ENCODE assay signal across 1 cellular context in genomic region chr7:76317782-76318487, GRCh38.
A peak's percentile ranks its signal among the peaks of the same experiment; 100 is the strongest.
TF ChIP-seq lines count a peak whose summit lies in the region.

No MANE protein-coding gene starts in this region.

TF ChIP-seq in K562, 482 proteins besides CTCF, POLR2A, EP300 and RAD21 (continued from another document and continues in another):
- TF ChIP-seq MGA (IDR thresholded peaks at IDR 0.05) (peak; percentile 53), ZNF407 (IDR thresholded peaks at IDR 0.05; ENCODE audit: low read depth) (no peak), ASH1L (IDR thresholded peaks at IDR 0.05; ENCODE audit: borderline replicate concordance, low read depth, partially characterized antibody) (peak; percentile 90), ATF6 (CRISPR knock-in tag; IDR thresholded peaks at IDR 0.05) (no peak; the same call in 1 of the 2 replicates), ARHGAP35 (IDR thresholded peaks at IDR 0.05; ENCODE audit: partially characterized antibody) (no peak), TFAM (CRISPR knock-in tag; conservative IDR thresholded peaks at IDR 0.05) (no peak), TBP (optimal IDR thresholded peaks at IDR 0.05; ENCODE audit: low read depth, low read length) (peak; percentile 65), CBX8 (IDR thresholded peaks at IDR 0.05; ENCODE audit: borderline replicate concordance, extremely low read depth, low read depth, low read length, poor library complexity, severe bottlenecking) (no peak), CHD2 (IDR thresholded peaks at IDR 0.05; ENCODE audit: low read depth, low read length) (peak; percentile 77), RCOR1 (IDR thresholded peaks at IDR 0.05; ENCODE audit: borderline replicate concordance in 1 of 2, low read depth in 2 of 2, low read length in 2 of 2) (peak; percentile 39 to 78; a peak in 3 of 4 replicates), TCF3 (CRISPR knock-in tag; IDR thresholded peaks at IDR 0.05) (peak; percentile 50; the same call in 1 of the 2 replicates), MIER1 (IDR thresholded peaks at IDR 0.05; ENCODE audit: low read depth) (peak; percentile 43; the same call in 1 of the 2 replicates), MBD1 (CRISPR knock-in tag; IDR thresholded peaks at IDR 0.05) (no peak), SRSF9 (IDR thresholded peaks at IDR 0.05; ENCODE audit: borderline replicate concordance, low read depth, low read length) (no peak), ZBTB2 (IDR thresholded peaks at IDR 0.05) (peak; percentile 70), EGR1 (conservative IDR thresholded peaks at IDR 0.05) (peak; percentile 73), GABPA (tag; conservative IDR thresholded peaks at IDR 0.05; ENCODE audit: low read depth) (peak; percentile 73), DDX20 (tag; IDR thresholded peaks at IDR 0.05; ENCODE audit: low read depth) (no peak), KAT8 (IDR thresholded peaks at IDR 0.05; ENCODE audit: low read depth) (no peak), E2F3 (CRISPR knock-in tag; IDR thresholded peaks at IDR 0.05) (no peak)
